ENCODE assay signal across 8 cellular contexts in the genomic region with DNA sequence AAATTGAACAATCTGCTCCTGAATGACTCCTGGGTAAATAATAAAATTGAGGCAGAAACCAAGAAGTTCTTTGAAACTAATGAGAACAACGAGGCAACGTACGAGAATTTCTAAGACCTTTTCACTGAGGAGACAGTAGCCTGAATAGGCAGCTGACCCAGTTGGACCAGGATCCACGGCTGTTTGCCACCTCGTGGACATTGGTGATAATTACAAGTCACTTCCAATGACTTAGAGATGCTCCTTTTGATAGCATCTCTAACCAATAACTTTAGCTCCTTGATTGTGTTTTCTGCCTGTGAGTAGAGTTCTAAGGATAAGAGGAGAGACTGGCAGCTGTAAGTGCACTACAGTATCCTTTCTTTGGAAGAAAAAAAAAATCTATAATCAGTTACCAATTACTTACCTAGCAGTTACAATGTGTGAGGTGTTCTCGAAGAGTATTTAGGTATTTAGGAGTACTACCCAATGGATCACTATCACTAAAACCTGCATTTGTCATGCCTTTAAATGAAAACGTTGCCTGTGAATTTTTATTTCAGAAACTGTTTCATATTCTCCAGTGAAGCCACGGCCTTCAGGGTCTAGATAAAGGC. TPM values are rescaled to one million over a fixed set of nuclear protein-coding genes. Genes with fewer than 3 reads are reported as not detected.
DNase-seq lines count a peak whose midpoint lies in the region; ATAC-seq, FAIRE-seq and TF ChIP-seq lines count a peak whose summit lies in the region.

No MANE protein-coding gene starts in this region.

- no peaks in the 10 kb centered on the region for H3K9me1 ChIP-seq in K562 (ENCODE audit: control insufficient read depth, insufficient read depth, low read length)

- TF ChIP-seq EP300 in K562 (IDR thresholded peaks at IDR 0.05; ENCODE audit: low read length), result no peak
- no peak for TF ChIP-seq EP300 in ovary (IDR thresholded peaks at IDR 0.05)

- H3K36me3 ChIP-seq in MG63 (no peaks in the 10 kb centered on the region), K562 (ENCODE audit: control insufficient read depth, insufficient read depth, low read length) (no peaks in the 10 kb centered on the region), ovary (no peaks in the 10 kb centered on the region)

- no TSS peak for BruUV-seq in K562 (replicated peaks; lab: Mats Ljungman, UMichigan)

- 0% methylated on average over 8 of the region's 8 CpGs for WGBS in K562 (ENCODE audit: insufficient coverage, low coverage, missing lambda C conversion rate)
- WGBS in ovary, 3 donors, result 33 to 42% (median 42%) methylated on average over 8 of the region's 8 CpGs

- peak in 1 of 2 experiments; percentile 31; a peak in 2 of 4 replicates for TF ChIP-seq RAD21 in K562 (CRISPR knock-in tag; conservative IDR thresholded peaks at IDR 0.05 in 1 of 2, IDR thresholded peaks at IDR 0.05 in 1 of 2)

- peak in 2 of 3 experiments; percentile 29 to 38; a peak in 3 of 6 replicates for TF ChIP-seq CTCF in K562 (IDR thresholded peaks at IDR 0.05 in 2 of 3, conservative IDR thresholded peaks at IDR 0.05 in 1 of 3; ENCODE audit: insufficient read depth in 2 of 3, low read depth in 1 of 3, low read length in 3 of 3)
- TF ChIP-seq CTCF in ovary (IDR thresholded peaks at IDR 0.05), result no peak

- H3K4me2 ChIP-seq in K562 (ENCODE audit: insufficient read depth, low read length), result no peak overlapping the region

- CTCF ChIA-PET in K562 (lab: Yijun Ruan, JAX; ENCODE audit: low intra/inter-chr PET ratio), result no interaction called here

- DNase-seq in NCI-H524 (lab: John Stamatoyannopoulos, UW), result peak; percentile 16 to 50
- no peak for DNase-seq in NCI-H524 treated with DMSO at 0.1 percent for 48 hours (lab: John Stamatoyannopoulos, UW)
- peak; percentile 32 for DNase-seq in MG63
- peak; percentile 11 to 38 (median 22) for DNase-seq in K562 (ENCODE audit: extremely low read depth in 1 of 4, low spot score in 3 of 4)
- DNase-seq in left lobe of liver (ENCODE audit: low spot score), result no peak
- no peak for DNase-seq in ovary

- H4K20me1 ChIP-seq in K562 (replicated peaks; ENCODE audit: control insufficient read depth, insufficient read depth, low read length), result no peaks in the 10 kb centered on the region

- no peak for FAIRE-seq in K562 (lab: Jason Lieb, UNC)

- H3K9me3 ChIP-seq in MG63 (no peaks in the 10 kb centered on the region; the same call in 1 of the 2 replicates), K562 (replicated peaks; ENCODE audit: control insufficient read depth, insufficient read depth, low read depth, low read length) (no peaks in the 10 kb centered on the region), ovary (no peaks in the 10 kb centered on the region)

- no peak overlapping the region for H3K9ac ChIP-seq in K562 (ENCODE audit: insufficient read depth in 1 of 2, low read depth in 2 of 2, low read length in 2 of 2)

- no peaks in the 10 kb centered on the region for H3K79me2 ChIP-seq in K562 (ENCODE audit: control insufficient read depth, insufficient read depth, low read length)

- in situ Hi-C loops in K562 (cut with MboI), result no loop called here

- peak; percentile 76 for ATAC-seq in GM21786 (IDR thresholded peaks at IDR 0.05; ENCODE audit: unreplicated experiment)
- no peak for ATAC-seq in K562
- peak; percentile 96 for ATAC-seq in left lobe of liver
- ATAC-seq in GM21825 (IDR thresholded peaks at IDR 0.05; ENCODE audit: unreplicated experiment), result no peak

- no peaks in the 10 kb centered on the region for H3K4me1 ChIP-seq in K562 (replicated peaks in 1 of 2; ENCODE audit: control insufficient read depth in 2 of 2, insufficient read depth in 2 of 2, low read length in 2 of 2)
- H3K4me1 ChIP-seq in ovary (ENCODE audit: insufficient read depth), result no peaks in the 10 kb centered on the region

- no peak overlapping the region for H2AFZ ChIP-seq in K562 (ENCODE audit: low read depth, low read length)

- H3K27me3 ChIP-seq in MG63 (no peaks in the 10 kb centered on the region), K562 (ENCODE audit: control insufficient read depth in 2 of 2, insufficient read depth in 2 of 2, low read length in 2 of 2) (no peaks in the 10 kb centered on the region), ovary (no peaks in the 10 kb centered on the region)

- H3K4me3 ChIP-seq in MG63, result no peak overlapping the region
- no peak overlapping the region for H3K4me3 ChIP-seq in K562
- H3K4me3 ChIP-seq in ovary, result no peak overlapping the region

- intact Hi-C loops in K562 (cut with micrococcal nuclease), result no loop called here
- intact Hi-C loops in ovary (cut with DNase I), result no loop called here

- no peak overlapping the region for H3K27ac ChIP-seq in K562 (ENCODE audit: extremely low read depth, low read depth, low read length)
- H3K27ac ChIP-seq in ovary, result no peak overlapping the region

- POLR2A ChIA-PET in K562 (lab: Yijun Ruan, JAX), result no interaction called here

- TF ChIP-seq POLR2A in K562 (conservative IDR thresholded peaks at IDR 0.05) (no peak), ovary (IDR thresholded peaks at IDR 0.05) (no peak)

TF ChIP-seq in K562, 482 proteins besides CTCF, POLR2A, EP300 and RAD21 (continues in another document):
- no peak for TF ChIP-seq NRF1 (conservative IDR thresholded peaks at IDR 0.05 in 1 of 2, IDR thresholded peaks at IDR 0.05 in 1 of 2)
- TF ChIP-seq GATAD2A (IDR thresholded peaks at IDR 0.05), result no peak
- no peak for TF ChIP-seq TFAM (CRISPR knock-in tag; conservative IDR thresholded peaks at IDR 0.05)
- TF ChIP-seq, protein P1, sequence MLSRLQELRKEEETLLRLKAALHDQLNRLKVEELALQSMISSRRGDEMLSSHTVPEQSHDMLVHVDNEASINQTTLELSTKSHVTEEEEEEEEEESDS (CRISPR knock-in tag; IDR thresholded peaks at IDR 0.05), result no peak
- TF ChIP-seq BRD4 (IDR thresholded peaks at IDR 0.05), result no peak
- no peak for TF ChIP-seq ZNF57 (CRISPR knock-in tag; IDR thresholded peaks at IDR 0.05)
- TF ChIP-seq MLLT1 (IDR thresholded peaks at IDR 0.05), result no peak

RNA-seq across cellular contexts. Expression of gene CNTNAP5, which starts 31.3 kb away (rescaled TPM):
- not detected in 2 replicates for total RNA-seq in MG63 (2014; rRNA removed; shearing (Covaris generic); ENCODE audit: low replicate concordance)
- total RNA-seq in K562 (2011; cell fraction: chromatin; rRNA removed; ENCODE audit: low replicate concordance), result not detected in 2 replicates
- total RNA-seq in K562 (2011; cell fraction: nucleolus; rRNA removed), result not detected in 2 replicates
- total RNA-seq in K562 (2011; cell fraction: nucleoplasm; rRNA removed), result not detected in 2 replicates
- total RNA-seq in K562 (2014; rRNA removed) (not detected in 2 replicates), K562 (2014; rRNA removed; fragmentation: Illumina TruSeq; extraction: Trizol) (not detected in 2 replicates), K562 (2015; rRNA removed; fragmentation: Illumina TruSeq; extraction: Trizol) (not detected in 2 replicates), K562 (2021) (not detected in 2 replicates), left lobe of liver (not detected), ovary (not detected)
- polyA plus RNA-seq in K562 (2011; rRNA removed) (not detected in 2 replicates), K562 (2014; fragmentation: Illumina TruSeq; extraction: Trizol) (not detected in 2 replicates), K562 (2014; fragmentation: Nextera tagmentation; extraction: Ambion mirVana) (not detected), K562 (2014; rRNA removed) (not detected in 2 replicates), ovary (not detected)
- not detected in 2 replicates for polyA plus RNA-seq in K562 (2011; cell fraction: cytosol; rRNA removed)
- polyA plus RNA-seq in K562 (2011; cell fraction: nucleus; rRNA removed), result not detected in 2 replicates
- polyA plus RNA-seq in K562 (2012), result not detected in 2 replicates
- polyA minus RNA-seq in K562 (2011; rRNA and poly(A)+ RNA removed), result not detected in 2 replicates
- not detected in 2 replicates for polyA minus RNA-seq in K562 (2011; cell fraction: cytosol; rRNA and poly(A)+ RNA removed)
- not detected in 2 replicates for polyA minus RNA-seq in K562 (2011; cell fraction: nucleus; rRNA and poly(A)+ RNA removed)

Comparison
In these comparisons a context has a peak if more than half of its experiments do, and no peak if none do; other contexts are left out.
1. DNase-seq: peak in NCI-H524 (2 of 2), MG63 (single experiment) and K562 (4 of 4); none in NCI-H524 treated with DMSO at 0.1 percent for 48 hours (single experiment), left lobe of liver (single experiment) and ovary (0 of 5).
2. ATAC-seq: peak in GM21786 (single experiment) and left lobe of liver (single experiment); none in K562 (single experiment) and GM21825 (single experiment).
3. CTCF ChIP-seq: peak in K562 (2 of 3); none in ovary (0 of 3).